ENCODE assay signal across 3 cellular contexts in the genomic region with DNA sequence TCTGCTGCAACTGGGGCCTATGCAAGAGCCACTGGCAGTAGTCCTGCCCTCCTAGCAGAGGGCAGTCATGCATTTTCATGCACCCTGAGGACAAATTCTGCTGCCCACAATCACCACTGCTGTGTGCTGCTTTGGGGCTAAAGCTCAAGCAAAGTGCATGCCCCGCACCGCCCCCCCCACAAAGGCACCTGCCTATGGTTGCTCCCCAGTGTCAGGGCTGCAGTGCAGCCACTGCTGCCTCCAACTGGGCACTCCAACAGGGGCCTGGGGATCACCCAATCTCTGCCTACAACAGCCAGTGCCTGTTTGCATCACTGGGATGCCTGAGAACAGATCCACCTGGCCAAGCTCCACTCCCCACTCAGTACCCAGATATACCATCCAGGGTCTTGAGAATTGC.
"Had no signal": no experiment of that assay in that cellular context is flagged by ENCODE, and none has a peak within 500 bp of the region (broad histone marks: within the 10 kb centered on the region; RNA-seq: fewer than 3 reads in every experiment).

No MANE protein-coding gene starts in this region.

- ATAC-seq: GM12878 had no signal

- DNase-seq: GDM1, GF-D8 had no signal

- H3K4me3 ChIP-seq: GM12878 had no signal
